ENCODE assay signal across 16 cellular contexts in genomic region chr9:105132576-105132975, GRCh38.
DNase-seq lines count a peak whose midpoint lies in the region; TF ChIP-seq lines count a peak whose summit lies in the region.
"Had no signal": no experiment of that assay in that cellular context is flagged by ENCODE, and none has a peak within 500 bp of the region (broad histone marks: within the 10 kb centered on the region; RNA-seq: fewer than 3 reads in every experiment).

No MANE protein-coding gene starts in this region.

- peak overlapping the region in 1 of 2 experiments; percentile 27 for H3K18ac ChIP-seq in mesenchymal stem cell (ENCODE audit: low read depth in 1 of 2, low read length in 2 of 2)

- H3K14ac ChIP-seq in mesenchymal stem cell (ENCODE audit: low read length in 2 of 2): no peak overlapping the region

- H4K91ac ChIP-seq in mesenchymal stem cell (ENCODE audit: low read length): no peak overlapping the region

- H2BK12ac ChIP-seq in mesenchymal stem cell (ENCODE audit: low read length in 2 of 2): no peak overlapping the region

- BruUV-seq in A673 (replicated peaks; lab: Mats Ljungman, UMichigan): no TSS peak

- H3K4ac ChIP-seq in mesenchymal stem cell (ENCODE audit: low read depth in 1 of 2, low read length in 2 of 2): no peak overlapping the region

- peak; percentile 55 for DNase-seq in AG09309 (ENCODE audit: low read depth)
- DNase-seq in HT1080 (ENCODE audit: low read depth): peak; percentile 94
- DNase-seq in astrocyte of the hippocampus (ENCODE audit: low read depth, low spot score): peak; percentile 82
- peak; percentile 85 for DNase-seq in mesenchymal stem cell
- no peak for DNase-seq in tibial artery
- no peak for DNase-seq in AML-193 (lab: John Stamatoyannopoulos, UW)
- DNase-seq in A673 (ENCODE audit: low spot score): no peak
- DNase-seq in pons (ENCODE audit: low spot score): no peak
- DNase-seq: activated naive CD8-positive, alpha-beta T cell treated with anti-CD3 and anti-CD28 coated beads for 36 hours; DND-41; Karpas-422; midbrain; NCI-H2081; transverse colon had no signal

- H3K9me3 ChIP-seq in mesenchymal stem cell (ENCODE audit: control insufficient read depth, low read length) (no peaks in the 10 kb centered on the region), tibial artery (no peaks in the 10 kb centered on the region), A673 (ENCODE audit: low read depth, low read length, poor library complexity, severe bottlenecking) (no peaks in the 10 kb centered on the region)
- H3K9me3 ChIP-seq: BLaER1 treated with 17β-estradiol and CSF1 and Interleukin-3, amounts not matched to agents 10 nM and 100 nM; transverse colon had no signal

- no peak for TF ChIP-seq CTCF in AG09309 (IDR thresholded peaks at IDR 0.05; ENCODE audit: control insufficient read depth, insufficient read depth, low read depth, low read length, missing control alignments)
- TF ChIP-seq CTCF in tibial artery (IDR thresholded peaks at IDR 0.05): no peak
- no peak for TF ChIP-seq CTCF in A673 (conservative IDR thresholded peaks at IDR 0.05; ENCODE audit: low read depth, low read length)

- H3K27ac ChIP-seq in mesenchymal stem cell (ENCODE audit: low read length, poor library complexity, severe bottlenecking) (peak overlapping the region; percentile 77), tibial artery (no peak overlapping the region), A673 (ENCODE audit: low read depth, low read length, poor library complexity, severe bottlenecking) (no peak overlapping the region)
- H3K27ac ChIP-seq: BLaER1 treated with 17β-estradiol and CSF1 and Interleukin-3, amounts not matched to agents 10 nM and 100 nM; parathyroid adenoma; transverse colon had no signal

- H2BK120ac ChIP-seq in mesenchymal stem cell (ENCODE audit: low read depth, low read length): no peak overlapping the region

- H3K4me1 ChIP-seq in mesenchymal stem cell (ENCODE audit: control insufficient read depth, insufficient read depth, low read depth, low read length) (peaks cover 11% of the 10 kb centered on the region), tibial artery (no peaks in the 10 kb centered on the region), A673 (ENCODE audit: insufficient read depth, low read length, poor library complexity, severe bottlenecking) (no peaks in the 10 kb centered on the region)
- H3K4me1 ChIP-seq: parathyroid adenoma had no signal

- H2AK5ac ChIP-seq in mesenchymal stem cell (ENCODE audit: low read length, severe bottlenecking): no peak overlapping the region

- H2BK15ac ChIP-seq in mesenchymal stem cell (ENCODE audit: low read depth, poor library complexity, severe bottlenecking): no peak overlapping the region

- intact Hi-C loops in tibial artery (cut with DNase I; ENCODE audit: low total_unique reads) (no loop called here), A673 (cut with micrococcal nuclease; ENCODE audit: unreplicated experiment) (no loop called here)

- no peaks in the 10 kb centered on the region for H3K27me3 ChIP-seq in mesenchymal stem cell (ENCODE audit: control insufficient read depth in 1 of 2, insufficient read depth in 1 of 2, low read length in 2 of 2)
- no peaks in the 10 kb centered on the region for H3K27me3 ChIP-seq in tibial artery
- H3K27me3 ChIP-seq in A673 (replicated peaks; ENCODE audit: insufficient read depth, low read depth, low read length, poor library complexity): no peaks in the 10 kb centered on the region
- H3K27me3 ChIP-seq: BLaER1 treated with 17β-estradiol and CSF1 and Interleukin-3, amounts not matched to agents 10 nM and 100 nM; transverse colon had no signal

- H3K79me1 ChIP-seq in mesenchymal stem cell (replicated peaks; ENCODE audit: low read length, poor library complexity, severe bottlenecking): no peaks in the 10 kb centered on the region

- POLR2A ChIA-PET in A673 (lab: Charles Lee; ENCODE audit: low non-redundant PET): no interaction called here

- H2AFZ ChIP-seq in mesenchymal stem cell (ENCODE audit: low read depth, low read length): no peak overlapping the region
- H2AFZ ChIP-seq: parathyroid adenoma had no signal

- CTCF ChIA-PET in A673 (lab: Charles Lee): no interaction called here

- H3K4me3 ChIP-seq in AG09309 (ENCODE audit: control insufficient read depth, low read depth, low read length) (no peak overlapping the region), mesenchymal stem cell (ENCODE audit: insufficient read depth in 1 of 2, low read depth in 1 of 2, low read length in 2 of 2) (no peak overlapping the region), tibial artery (no peak overlapping the region), A673 (ENCODE audit: low read depth, low read length, poor library complexity, severe bottlenecking) (no peak overlapping the region)
- H3K4me3 ChIP-seq: BLaER1 treated with 17β-estradiol and CSF1 and Interleukin-3, amounts not matched to agents 10 nM and 100 nM; transverse colon had no signal

- H3K4me2 ChIP-seq in mesenchymal stem cell (ENCODE audit: low read length, poor library complexity, severe bottlenecking): no peak overlapping the region

- 39% methylated on average over 3 of the region's 4 CpGs for WGBS in mesenchymal stem cell

- no peak overlapping the region for H3K9ac ChIP-seq in mesenchymal stem cell (ENCODE audit: low read length)
- H3K9ac ChIP-seq: BLaER1 treated with 17β-estradiol and CSF1 and Interleukin-3, amounts not matched to agents 10 nM and 100 nM; parathyroid adenoma had no signal

- H3K23ac ChIP-seq in mesenchymal stem cell (ENCODE audit: low read length in 2 of 2): no peak overlapping the region

- H3K36me3 ChIP-seq in mesenchymal stem cell (ENCODE audit: control insufficient read depth in 1 of 2, insufficient read depth in 2 of 2, low read depth in 1 of 2, low read length in 2 of 2) (no peaks in the 10 kb centered on the region), tibial artery (no peaks in the 10 kb centered on the region), A673 (ENCODE audit: insufficient read depth, low read length, poor library complexity, severe bottlenecking) (no peaks in the 10 kb centered on the region)
- H3K36me3 ChIP-seq: BLaER1 treated with 17β-estradiol and CSF1 and Interleukin-3, amounts not matched to agents 10 nM and 100 nM; transverse colon had no signal

- no peak overlapping the region for H2BK5ac ChIP-seq in mesenchymal stem cell (ENCODE audit: low read depth, low read length, poor library complexity, severe bottlenecking)

- no peak overlapping the region for H4K8ac ChIP-seq in mesenchymal stem cell (ENCODE audit: low read length)

Comparison
In these comparisons a context has a peak if more than half of its experiments do, and no peak if none do; other contexts are left out.
1. DNase-seq: peak in AG09309 (single experiment), HT1080 (single experiment), astrocyte of the hippocampus (single experiment) and mesenchymal stem cell (single experiment); none in tibial artery (0 of 2), AML-193 (0 of 2), A673 (single experiment) and pons (single experiment).